In genomic region chr11:102457865-102458264, GRCh38 we compare ENCODE assay signal across 3 cellular contexts.
A peak's percentile ranks its signal among the peaks of the same experiment; 100 is the strongest.
TF ChIP-seq lines count a peak whose summit lies in the region.

No MANE protein-coding gene starts in this region.

TF ChIP-seq in SK-N-SH, 30 proteins besides CTCF, POLR2A, EP300 and RAD21:
- no peak for TF ChIP-seq ZBTB33 (IDR thresholded peaks at IDR 0.05; ENCODE audit: borderline replicate concordance, low read depth)
- peak; percentile 66 for TF ChIP-seq PBX3 (IDR thresholded peaks at IDR 0.05)
- TF ChIP-seq SIN3A (IDR thresholded peaks at IDR 0.05; ENCODE audit: borderline replicate concordance, low read depth, low read length) = no peak
- no peak for TF ChIP-seq IRF3 (IDR thresholded peaks at IDR 0.05; ENCODE audit: low read depth, low read length)
- no peak for TF ChIP-seq TAF1 (IDR thresholded peaks at IDR 0.05; ENCODE audit: borderline replicate concordance, low read depth, low read length)
- no peak for TF ChIP-seq YY1 (IDR thresholded peaks at IDR 0.05; ENCODE audit: low read depth)
- TF ChIP-seq NFIC (IDR thresholded peaks at IDR 0.05; ENCODE audit: borderline replicate concordance) = peak; percentile 43; the same call in 1 of the 2 replicates
- no peak for TF ChIP-seq USF1 (IDR thresholded peaks at IDR 0.05; ENCODE audit: borderline replicate concordance, low read depth)
- TF ChIP-seq GABPA (IDR thresholded peaks at IDR 0.05; ENCODE audit: low read depth) = no peak

TF ChIP-seq in SK-N-SH treated with all-trans-retinoic acid at 6 μM for 48 hours, 23 proteins besides CTCF, POLR2A, EP300 and RAD21 (continued from another document):
- TF ChIP-seq CSRNP3 (CRISPR knock-in tag; IDR thresholded peaks at IDR 0.05) (no peak), RARB (CRISPR knock-in tag; IDR thresholded peaks at IDR 0.05) (no peak), CREB5 (CRISPR knock-in tag; IDR thresholded peaks at IDR 0.05; ENCODE audit: low read depth) (no peak), ESRRG (CRISPR knock-in tag; IDR thresholded peaks at IDR 0.05) (no peak), PPARA (CRISPR knock-in tag; IDR thresholded peaks at IDR 0.05; ENCODE audit: borderline replicate concordance) (no peak), ARNTL (CRISPR knock-in tag; IDR thresholded peaks at IDR 0.05; ENCODE audit: borderline replicate concordance, low read depth) (no peak), PATZ1 (CRISPR knock-in tag; IDR thresholded peaks at IDR 0.05; ENCODE audit: borderline replicate concordance) (no peak), CSDC2 (CRISPR knock-in tag; IDR thresholded peaks at IDR 0.05) (no peak), ZNF8 (CRISPR knock-in tag; IDR thresholded peaks at IDR 0.05) (no peak), GLIS3 (CRISPR knock-in tag; IDR thresholded peaks at IDR 0.05) (no peak)

TF ChIP-seq in GM12878, 131 proteins besides CTCF, POLR2A, EP300 and RAD21 (continued from another document):
- no peak for TF ChIP-seq ZNF687 (IDR thresholded peaks at IDR 0.05)
